Comparison of ENCODE assay signal across 9 cellular contexts in the genomic region with DNA sequence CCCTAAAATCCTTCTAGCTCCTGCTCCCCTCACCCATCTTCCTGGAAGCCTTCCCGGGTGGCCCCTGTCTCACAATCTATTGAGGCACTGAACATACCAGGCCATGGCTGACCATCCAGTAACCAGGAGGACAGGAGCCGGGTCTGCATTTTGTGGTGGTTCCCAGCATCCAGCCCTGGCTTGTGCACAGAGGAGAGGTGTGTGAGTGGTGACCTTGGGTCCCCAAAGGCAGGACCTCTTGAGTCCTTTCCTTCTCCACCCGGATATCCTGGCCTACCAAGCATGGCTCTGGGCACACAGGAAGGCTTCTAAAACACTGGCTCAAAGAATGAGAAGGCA. TPM values are rescaled to one million over a fixed set of nuclear protein-coding genes. Genes with fewer than 3 reads are reported as not detected.
A peak's percentile ranks its signal among the peaks of the same experiment; 100 is the strongest.
DNase-seq lines count a peak whose midpoint lies in the region; ATAC-seq, FAIRE-seq and TF ChIP-seq lines count a peak whose summit lies in the region.
"Had no signal": no experiment of that assay in that cellular context is flagged by ENCODE, and none has a peak within 500 bp of the region (broad histone marks: within the 10 kb centered on the region; RNA-seq: fewer than 3 reads in every experiment).

No MANE protein-coding gene starts in this region.

- H3K9me3 ChIP-seq in HCT116 (ENCODE audit: control insufficient read depth in 1 of 2, insufficient read depth in 1 of 2, low read depth in 1 of 2, low read length in 2 of 2): no peaks in the 10 kb centered on the region
- no peaks in the 10 kb centered on the region for H3K9me3 ChIP-seq in keratinocyte (ENCODE audit: control insufficient read depth, low read depth, low read length)

- no peak for FAIRE-seq in keratinocyte (lab: Jason Lieb, UNC)

- TF ChIP-seq POLR2A in HCT116 (IDR thresholded peaks at IDR 0.05; ENCODE audit: borderline replicate concordance, extremely low read depth, insufficient read depth, insufficient read length): no peak

- no peak for TF ChIP-seq CTCF in HCT116 (IDR thresholded peaks at IDR 0.05 in 2 of 3, conservative IDR thresholded peaks at IDR 0.05 in 1 of 3; ENCODE audit: borderline replicate concordance in 1 of 3, insufficient read depth in 1 of 3, low read depth in 2 of 3, low read length in 2 of 3)
- TF ChIP-seq CTCF in VCaP (conservative IDR thresholded peaks at IDR 0.05): no peak
- TF ChIP-seq CTCF in keratinocyte (optimal IDR thresholded peaks at IDR 0.05 in 1 of 3, IDR thresholded peaks at IDR 0.05 in 1 of 3, conservative IDR thresholded peaks at IDR 0.05 in 1 of 3; ENCODE audit: extremely low read depth in 1 of 3, insufficient read depth in 2 of 3, low read length in 3 of 3): no peak

- H3K79me2 ChIP-seq in HCT116 (ENCODE audit: insufficient read depth, low read length): peaks cover 88% of the 10 kb centered on the region
- H3K79me2 ChIP-seq in keratinocyte (ENCODE audit: control insufficient read depth, insufficient read depth, low read length): peaks cover 84% of the 10 kb centered on the region

- CTCF ChIA-PET in HCT116 (lab: Charles Lee): interaction anchor here (1.0 kb wide), 1 partner anchor 19 kb away, joined by 3 read pairs; no protein-coding TSS in a partner anchor

- H3K27me3 ChIP-seq in HCT116 (ENCODE audit: insufficient read depth, low read length) (no peaks in the 10 kb centered on the region), keratinocyte (ENCODE audit: control insufficient read depth, extremely low read depth, insufficient read depth, low read length) (no peaks in the 10 kb centered on the region)

- 0 out of 2 replicates have a peak overlapping the region, but pooled peaks have one; percentile 21 for H3K27ac ChIP-seq in HCT116 (ENCODE audit: low read depth, low read length)
- peak overlapping the region; percentile 52 for H3K27ac ChIP-seq in VCaP
- H3K27ac ChIP-seq in keratinocyte (ENCODE audit: control insufficient read depth, insufficient read depth, low read length): peak overlapping the region; percentile 3

- peaks cover 0 to 1% of the 10 kb centered on the region in 2 experiments; a peak in 3 of 4 replicates for H3K36me3 ChIP-seq in HCT116 (ENCODE audit: control insufficient read depth in 1 of 2, insufficient read depth in 2 of 2, low read length in 2 of 2)
- peaks cover 3 to 7% of the 10 kb centered on the region in 2 experiments for H3K36me3 ChIP-seq in keratinocyte (ENCODE audit: control insufficient read depth in 2 of 2, extremely low read depth in 1 of 2, insufficient read depth in 2 of 2, low read length in 2 of 2)

- H4K20me1 ChIP-seq in HCT116 (ENCODE audit: insufficient read depth) (peaks cover 12% of the 10 kb centered on the region; the same call in 1 of the 2 replicates), keratinocyte (ENCODE audit: control insufficient read depth, extremely low read depth, insufficient read depth, low read length) (peaks cover 39% of the 10 kb centered on the region)

- no peak for DNase-seq in HCT116 (ENCODE audit: low read depth, low spot score)
- DNase-seq in keratinocyte (ENCODE audit: low read depth, low spot score): no peak
- no peak for DNase-seq in stimulated activated naive CD8-positive, alpha-beta T cell treated with anti-CD3 and anti-CD28 coated beads, Interleukin-15, amount 100 ng/mL, for 72 hours
- no peak for DNase-seq in islet precursor cell
- DNase-seq in NCI-H187 treated with DMSO at 0.1 percent for 48 hours (lab: John Stamatoyannopoulos, UW): no peak

- H3K4me1 ChIP-seq in HCT116 (ENCODE audit: control insufficient read depth in 1 of 2, insufficient read depth in 2 of 2, low read length in 2 of 2) (peaks cover 11 to 30% of the 10 kb centered on the region in 2 experiments), keratinocyte (ENCODE audit: control insufficient read depth, extremely low read depth, insufficient read depth, low read length) (peaks cover 67% of the 10 kb centered on the region)

- intact Hi-C loops in HCT116 (cut with micrococcal nuclease): loop anchor here (10.0 kb wide), 1 partner anchor 415 kb away; a partner anchor contains a TSS

- H3K4me3 ChIP-seq in HCT116 (replicated peaks in 1 of 2; ENCODE audit: low read depth in 1 of 2, low read length in 2 of 2) (no peak overlapping the region), keratinocyte (ENCODE audit: control insufficient read depth in 2 of 3, extremely low read depth in 1 of 3, insufficient read depth in 2 of 3, low read depth in 1 of 3, low read length in 3 of 3) (no peak overlapping the region)

- H3K27ac Mint-ChIP-seq in stimulated activated naive CD8-positive, alpha-beta T cell treated with anti-CD3 and anti-CD28 coated beads, Interleukin-15, amount 100 ng/mL, for 72 hours: peak overlapping the region; percentile 89 to 94

- dilution Hi-C loops in keratinocyte (cut with MboI; ENCODE audit: extremely low pct_ligation_motif_present, low sequenced_read_pairs): no loop called here

- no peaks in the 10 kb centered on the region for H3K9me2 ChIP-seq in HCT116 (ENCODE audit: insufficient read depth)

- TF ChIP-seq RAD21 in HCT116 (IDR thresholded peaks at IDR 0.05; ENCODE audit: low read depth): no peak

- peaks cover 14% of the 10 kb centered on the region for H3K9me1 ChIP-seq in keratinocyte (ENCODE audit: control insufficient read depth, extremely low read depth, insufficient read depth, low read length)

- H3K4me1 Mint-ChIP-seq in stimulated activated naive CD8-positive, alpha-beta T cell treated with anti-CD3 and anti-CD28 coated beads, Interleukin-15, amount 100 ng/mL, for 72 hours: peaks cover 97% of the 10 kb centered on the region

- H3K4me3 Mint-ChIP-seq in stimulated activated naive CD8-positive, alpha-beta T cell treated with anti-CD3 and anti-CD28 coated beads, Interleukin-15, amount 100 ng/mL, for 72 hours: peak overlapping the region; percentile 82 to 98

- H3K9ac ChIP-seq in HCT116 (ENCODE audit: low read length) (no peak overlapping the region), keratinocyte (ENCODE audit: control insufficient read depth, extremely low read depth, insufficient read depth, low read length) (no peak overlapping the region)

- POLR2A ChIA-PET in HCT116 (lab: Charles Lee): no interaction called here

- H3K27me3 Mint-ChIP-seq in stimulated activated naive CD8-positive, alpha-beta T cell treated with anti-CD3 and anti-CD28 coated beads, Interleukin-15, amount 100 ng/mL, for 72 hours: no peaks in the 10 kb centered on the region

- no peaks in the 10 kb centered on the region for H3K9me3 Mint-ChIP-seq in stimulated activated naive CD8-positive, alpha-beta T cell treated with anti-CD3 and anti-CD28 coated beads, Interleukin-15, amount 100 ng/mL, for 72 hours

- no TSS peak for BruUV-seq in HCT116 (replicated peaks; lab: Mats Ljungman, UMichigan)

- no peak overlapping the region for H3K4me2 ChIP-seq in HCT116 (ENCODE audit: low read length)
- no peak overlapping the region for H3K4me2 ChIP-seq in keratinocyte (ENCODE audit: control insufficient read depth, extremely low read depth, insufficient read depth, low read depth, low read length)

- RAD21 ChIA-PET in HCT116 (lab: Charles Lee; ENCODE audit: low non-redundant PET in 1 of 2, low total read pairs in 2 of 2, uncharacterized antibody in 2 of 2, unreplicated experiment in 2 of 2): no interaction called here

- no peak overlapping the region for H2AFZ ChIP-seq in HCT116 (ENCODE audit: low read depth, low read length, poor library complexity, severe bottlenecking)
- H2AFZ ChIP-seq in keratinocyte (ENCODE audit: control insufficient read depth, low read length): no peak overlapping the region

- ATAC-seq in HCT116 (no peak), HG02623 (IDR thresholded peaks at IDR 0.05; ENCODE audit: unreplicated experiment) (no peak)
- no peak for ATAC-seq in stimulated activated naive CD8-positive, alpha-beta T cell treated with anti-CD3 and anti-CD28 coated beads, Interleukin-15, amount 100 ng/mL, for 72 hours

RNA-seq across cellular contexts. Expression of a gene that starts 7.8 kb away (rescaled TPM):
- total RNA-seq in HCT116 (2021; ENCODE audit: unreplicated experiment): 72.2 TPM
- 56.2 and 62.3 TPM in 2 replicates for polyA plus RNA-seq in HCT116 (2012)
- 14.9 to 41.5 TPM (median 17.2 TPM) in 3 replicates for polyA plus RNA-seq in keratinocyte
- 16.8 TPM for polyA plus RNA-seq in keratinocyte (2011; ENCODE audit: low read depth)
- polyA plus RNA-seq in keratinocyte (2011; cell fraction: cytosol; rRNA removed): 19.4 and 37.7 TPM in 2 replicates
- polyA plus RNA-seq in keratinocyte (2011; cell fraction: nucleus; rRNA removed): 40.0 and 50.1 TPM in 2 replicates
- 38.6 and 52.8 TPM in 2 replicates for polyA plus RNA-seq in keratinocyte (2012; ENCODE audit: low replicate concordance)
- polyA minus RNA-seq in keratinocyte: 22.1 to 111 TPM (median 39.2 TPM) in 3 replicates
- polyA minus RNA-seq in keratinocyte (2011; cell fraction: cytosol; rRNA and poly(A)+ RNA removed): 47.0 TPM
- 26.1 and 28.3 TPM in 2 replicates for polyA minus RNA-seq in keratinocyte (2011; cell fraction: nucleus; rRNA and poly(A)+ RNA removed)

RNA-seq across cellular contexts. Expression of a gene that starts 22.9 kb away (rescaled TPM):
- total RNA-seq in HCT116 (2021; ENCODE audit: unreplicated experiment): 0.17 TPM
- 0.01 and 0.06 TPM in 2 replicates for polyA plus RNA-seq in HCT116 (2012)
- not detected in 3 replicates for polyA plus RNA-seq in keratinocyte
- polyA plus RNA-seq in keratinocyte (2011; ENCODE audit: low read depth): not detected
- polyA plus RNA-seq in keratinocyte (2011; cell fraction: cytosol; rRNA removed): not detected in 2 replicates
- 0.05 and 0.22 TPM in 2 replicates for polyA plus RNA-seq in keratinocyte (2011; cell fraction: nucleus; rRNA removed)
- polyA plus RNA-seq in keratinocyte (2012; ENCODE audit: low replicate concordance): not detected in 2 replicates
- polyA minus RNA-seq in keratinocyte: 0.36 to 0.38 TPM in 2 of 3 replicates, not detected in the other
- not detected for polyA minus RNA-seq in keratinocyte (2011; cell fraction: cytosol; rRNA and poly(A)+ RNA removed)
- polyA minus RNA-seq in keratinocyte (2011; cell fraction: nucleus; rRNA and poly(A)+ RNA removed): 0.21 and 0.31 TPM in 2 replicates
- total RNA-seq: lung microvascular endothelial cell had no signal

RNA-seq across cellular contexts. Expression of a gene that starts 36.7 kb away (rescaled TPM):
- not detected for total RNA-seq in HCT116 (2021; ENCODE audit: unreplicated experiment)
- polyA plus RNA-seq in HCT116 (2012): not detected in 2 replicates
- 0.03 TPM in 1 of 3 replicates, not detected in the others for polyA plus RNA-seq in keratinocyte
- not detected for polyA plus RNA-seq in keratinocyte (2011; ENCODE audit: low read depth)
- not detected in 2 replicates for polyA plus RNA-seq in keratinocyte (2011; cell fraction: cytosol; rRNA removed)
- polyA plus RNA-seq in keratinocyte (2011; cell fraction: nucleus; rRNA removed): 0.13 and 0.27 TPM in 2 replicates
- 0.18 TPM in 1 of 2 replicates, not detected in the other for polyA plus RNA-seq in keratinocyte (2012; ENCODE audit: low replicate concordance)
- polyA minus RNA-seq in keratinocyte: not detected in 3 replicates
- not detected for polyA minus RNA-seq in keratinocyte (2011; cell fraction: cytosol; rRNA and poly(A)+ RNA removed)
- not detected in 2 replicates for polyA minus RNA-seq in keratinocyte (2011; cell fraction: nucleus; rRNA and poly(A)+ RNA removed)
- total RNA-seq: lung microvascular endothelial cell had no signal

RNA-seq across cellular contexts. Expression of a gene that starts 41.1 kb away (rescaled TPM):
- not detected for total RNA-seq in HCT116 (2021; ENCODE audit: unreplicated experiment)
- polyA plus RNA-seq in HCT116 (2012): not detected in 2 replicates
- 0.04 to 0.09 TPM in 2 of 3 replicates, not detected in the other for polyA plus RNA-seq in keratinocyte
- polyA plus RNA-seq in keratinocyte (2011; ENCODE audit: low read depth): not detected
- 0.06 TPM in 1 of 2 replicates, not detected in the other for polyA plus RNA-seq in keratinocyte (2011; cell fraction: cytosol; rRNA removed)
- 0.04 and 0.09 TPM in 2 replicates for polyA plus RNA-seq in keratinocyte (2011; cell fraction: nucleus; rRNA removed)
- not detected in 2 replicates for polyA plus RNA-seq in keratinocyte (2012; ENCODE audit: low replicate concordance)
- not detected in 3 replicates for polyA minus RNA-seq in keratinocyte
- not detected for polyA minus RNA-seq in keratinocyte (2011; cell fraction: cytosol; rRNA and poly(A)+ RNA removed)
- polyA minus RNA-seq in keratinocyte (2011; cell fraction: nucleus; rRNA and poly(A)+ RNA removed): not detected in 2 replicates
- total RNA-seq: lung microvascular endothelial cell; T-helper 1 cell treated with Interleukin-12 subunit alpha and Interleukin-12 subunit beta and Interleukin-4 antibody, amounts not matched to agents 30 ng/mL and 1 ng/mL, for 36 hours had no signal

RNA-seq across cellular contexts. Expression of a gene that starts 53.2 kb away (rescaled TPM):
- 48.4 TPM for total RNA-seq in HCT116 (2021; ENCODE audit: unreplicated experiment)
- 39.5 and 45.9 TPM in 2 replicates for polyA plus RNA-seq in HCT116 (2012)
- 12.0 to 26.4 TPM (median 16.5 TPM) in 3 replicates for polyA plus RNA-seq in keratinocyte
- polyA plus RNA-seq in keratinocyte (2011; ENCODE audit: low read depth): 30.4 TPM
- polyA plus RNA-seq in keratinocyte (2011; cell fraction: cytosol; rRNA removed): 12.2 and 14.8 TPM in 2 replicates
- polyA plus RNA-seq in keratinocyte (2011; cell fraction: nucleus; rRNA removed): 84.1 and 86.4 TPM in 2 replicates
- polyA plus RNA-seq in keratinocyte (2012; ENCODE audit: low replicate concordance): 17.7 and 48.6 TPM in 2 replicates
- polyA minus RNA-seq in keratinocyte: 8.8 to 21.0 TPM (median 19.1 TPM) in 3 replicates
- 10.6 TPM for polyA minus RNA-seq in keratinocyte (2011; cell fraction: cytosol; rRNA and poly(A)+ RNA removed)
- 10.8 and 11.5 TPM in 2 replicates for polyA minus RNA-seq in keratinocyte (2011; cell fraction: nucleus; rRNA and poly(A)+ RNA removed)
